Comparison of ENCODE assay signal across 8 cellular contexts in the genomic region with DNA sequence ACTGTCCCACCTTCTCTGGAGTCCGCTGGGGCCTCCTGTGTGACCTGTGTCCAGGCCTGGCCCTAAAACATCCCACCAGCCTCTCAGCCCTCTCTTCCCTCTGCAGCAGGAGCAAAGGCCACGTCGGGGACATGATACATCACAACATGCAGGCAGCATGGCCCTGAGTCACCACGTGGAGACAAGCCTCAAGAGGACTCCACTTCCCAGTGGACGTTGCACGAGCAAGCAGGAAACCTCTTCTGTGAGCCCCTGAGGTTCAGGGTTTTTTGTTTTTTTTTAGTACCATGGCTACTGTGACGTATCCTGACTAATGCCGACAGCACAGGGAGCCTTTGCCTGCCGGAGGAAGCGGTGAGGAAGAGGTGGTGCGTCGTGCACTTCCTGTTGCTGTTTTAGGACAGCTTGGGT.
DNase-seq lines count a peak whose midpoint lies in the region; ATAC-seq and TF ChIP-seq lines count a peak whose summit lies in the region.

No MANE protein-coding gene starts in this region.

- H3K4me3 ChIP-seq in sigmoid colon: no peak overlapping the region

- intact Hi-C loops in sigmoid colon (cut with DNase I): no loop called here

- TF ChIP-seq CTCF in sigmoid colon (IDR thresholded peaks at IDR 0.05): no peak

- TF ChIP-seq EP300 in sigmoid colon (IDR thresholded peaks at IDR 0.05): no peak

- peak overlapping the region; percentile 79 for H3K27ac Mint-ChIP-seq in activated naive CD8-positive, alpha-beta T cell treated with anti-CD3 and anti-CD28 coated beads, Interleukin-2, amount 50 U/mL, for 24 hours

- ATAC-seq in activated naive CD8-positive, alpha-beta T cell treated with anti-CD3 and anti-CD28 coated beads, Interleukin-2, amount 50 U/mL, for 24 hours: peak; percentile 89
- no peak for ATAC-seq in HG02840 (IDR thresholded peaks at IDR 0.05; ENCODE audit: low FRiP score, unreplicated experiment)

- H3K27me3 Mint-ChIP-seq in activated naive CD8-positive, alpha-beta T cell treated with anti-CD3 and anti-CD28 coated beads, Interleukin-2, amount 50 U/mL, for 24 hours: peaks cover 9% of the 10 kb centered on the region

- WGBS in sigmoid colon, 2 donors: 46 to 67% methylated on average over 12 of the region's 12 CpGs

- H3K9me3 Mint-ChIP-seq in activated naive CD8-positive, alpha-beta T cell treated with anti-CD3 and anti-CD28 coated beads, Interleukin-2, amount 50 U/mL, for 24 hours: peaks cover 12% of the 10 kb centered on the region

- peaks cover 0 to 6% (median 2%) of the 10 kb centered on the region in 4 donors for H3K9me3 ChIP-seq in sigmoid colon

- H3K36me3 ChIP-seq in sigmoid colon: no peaks in the 10 kb centered on the region

- no peak overlapping the region for H3K27ac ChIP-seq in sigmoid colon

- H3K4me3 Mint-ChIP-seq in activated naive CD8-positive, alpha-beta T cell treated with anti-CD3 and anti-CD28 coated beads, Interleukin-2, amount 50 U/mL, for 24 hours: peak overlapping the region; percentile 74

- H3K27me3 ChIP-seq in sigmoid colon: peaks cover 0 to 9% (median 0%) of the 10 kb centered on the region in 3 donors

- peaks cover 33% of the 10 kb centered on the region for H3K4me1 Mint-ChIP-seq in activated naive CD8-positive, alpha-beta T cell treated with anti-CD3 and anti-CD28 coated beads, Interleukin-2, amount 50 U/mL, for 24 hours

- no peak for TF ChIP-seq POLR2A in sigmoid colon (IDR thresholded peaks at IDR 0.05)

- H3K36me3 Mint-ChIP-seq in activated naive CD8-positive, alpha-beta T cell treated with anti-CD3 and anti-CD28 coated beads, Interleukin-2, amount 50 U/mL, for 24 hours (ENCODE audit: low read depth): peaks cover 4% of the 10 kb centered on the region

- H3K4me1 ChIP-seq in sigmoid colon: no peaks in the 10 kb centered on the region

- peak; percentile 84 for DNase-seq in Daoy (ENCODE audit: low read depth)
- peak; percentile 24 to 97 (median 67) for DNase-seq in T-helper 2 cell
- peak; percentile 51 for DNase-seq in activated naive CD8-positive, alpha-beta T cell treated with anti-CD3 and anti-CD28 coated beads, Interleukin-2, amount 50 U/mL, for 24 hours
- DNase-seq in sigmoid colon: peak; percentile 56
- no peak for DNase-seq in hypothalamus (lab: John Stamatoyannopoulos, UW)
- no peak for DNase-seq in amygdala (lab: John Stamatoyannopoulos, UW)
- no peak for DNase-seq in NCI-H2196 treated with DMSO at 0.1 percent for 48 hours (lab: John Stamatoyannopoulos, UW; ENCODE audit: unreplicated experiment)

Comparison
In these comparisons a context has a peak if more than half of its experiments do, and no peak if none do; other contexts are left out.
1. DNase-seq: peak in Daoy (single experiment), T-helper 2 cell (5 of 5), activated naive CD8-positive, alpha-beta T cell treated with anti-CD3 and anti-CD28 coated beads, Interleukin-2, amount 50 U/mL, for 24 hours (single experiment) and sigmoid colon (single experiment); none in hypothalamus (0 of 51), amygdala (0 of 56) and NCI-H2196 treated with DMSO at 0.1 percent for 48 hours (single experiment).